In the genomic region with DNA sequence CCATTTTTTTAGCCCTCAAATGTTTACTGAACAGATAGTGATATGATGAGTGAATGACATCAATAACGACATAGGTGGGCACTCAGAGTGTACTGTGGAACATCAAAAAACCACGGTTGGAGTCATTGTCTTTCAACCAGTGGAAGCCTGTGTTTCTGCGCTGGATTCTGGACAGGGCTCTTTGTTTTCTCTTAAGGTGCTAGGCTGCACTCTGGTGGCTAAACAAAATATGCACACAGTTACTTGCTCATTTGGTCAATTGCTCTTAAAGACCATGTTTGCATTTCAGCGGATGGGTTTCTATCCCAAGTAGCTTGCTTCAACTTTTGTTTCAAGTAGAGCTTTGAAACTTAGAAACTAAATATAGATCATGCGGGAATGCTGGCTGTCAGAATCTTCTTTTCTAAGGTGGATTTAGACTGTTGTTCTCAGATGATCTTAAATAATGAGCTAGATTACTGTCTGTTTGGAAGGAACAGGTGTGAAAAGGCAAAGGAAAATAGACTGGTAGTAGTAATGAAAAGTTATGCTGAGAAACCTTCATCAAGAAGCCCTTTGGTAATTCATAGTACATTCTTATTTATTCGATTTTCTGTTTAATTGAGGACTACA, we compare ENCODE assay signal across 9 cellular contexts. TPM values are rescaled to one million over a fixed set of nuclear protein-coding genes. Genes with fewer than 3 reads are reported as not detected.
DNase-seq lines count a peak whose midpoint lies in the region; ATAC-seq, FAIRE-seq and TF ChIP-seq lines count a peak whose summit lies in the region.
"Had no signal": no experiment of that assay in that cellular context is flagged by ENCODE, and none has a peak within 500 bp of the region (broad histone marks: within the 10 kb centered on the region; RNA-seq: fewer than 3 reads in every experiment).

No MANE protein-coding gene starts in this region.

- H3K9me3 ChIP-seq in Karpas-422 (ENCODE audit: low read length) (no peaks in the 10 kb centered on the region), PC-3 (ENCODE audit: low read length) (no peaks in the 10 kb centered on the region)
- H3K9me3 ChIP-seq: BLaER1 treated with 17β-estradiol and CSF1 and Interleukin-3, amounts not matched to agents 10 nM and 100 nM had no signal

- H3K9me3 Mint-ChIP-seq in activated naive CD4-positive, alpha-beta T cell treated with anti-CD3 and anti-CD28 coated beads, Interleukin-2, amount 50 U/mL, for 72 hours = no peaks in the 10 kb centered on the region

- no peaks in the 10 kb centered on the region for H3F3A ChIP-seq in PC-3 (ENCODE audit: low read length, unreplicated experiment)

- no peaks in the 10 kb centered on the region for H3K36me3 Mint-ChIP-seq in activated naive CD4-positive, alpha-beta T cell treated with anti-CD3 and anti-CD28 coated beads, Interleukin-2, amount 50 U/mL, for 72 hours

- H3K79me2 ChIP-seq in Karpas-422 (ENCODE audit: low read length) (no peaks in the 10 kb centered on the region), PC-3 (ENCODE audit: low read length) (no peaks in the 10 kb centered on the region)

- peak; percentile 1 for DNase-seq in activated CD4-positive, CD25-positive, alpha-beta regulatory T cell treated with anti-CD3 and anti-CD28 coated beads, Interleukin-2, amount 50 U/mL, for 16 hours (ENCODE audit: low read depth, low spot score)
- DNase-seq in activated CD4-positive, CD25-positive, alpha-beta regulatory T cell treated with anti-CD3 and anti-CD28 coated beads, Interleukin-2, amount 50 U/mL, for 72 hours = no peak
- DNase-seq in H54 (ENCODE audit: insufficient read length, low spot score) (peak; percentile 34), Karpas-422 (peak; percentile 90), PC-3 (peak; percentile 87), head of caudate nucleus (peak in 28 of 42 donors; percentile 41 to 86 (median 68)), pulmonary artery endothelial cell (ENCODE audit: low read depth, low spot score) (peak; percentile 57)
- peak in 1 of 2 donors; percentile 30 for DNase-seq in activated naive CD4-positive, alpha-beta T cell treated with anti-CD3 and anti-CD28 coated beads, Interleukin-2, amount 50 U/mL, for 72 hours (ENCODE audit: low spot score in 2 of 2)

- H2AFZ ChIP-seq in Karpas-422 (ENCODE audit: low read length) (peak overlapping the region; percentile 32; the same call in 1 of the 2 replicates), PC-3 (ENCODE audit: low read length) (no peak overlapping the region)

- no peaks in the 10 kb centered on the region for H3K27me3 ChIP-seq in Karpas-422 (ENCODE audit: low read length)
- no peaks in the 10 kb centered on the region for H3K27me3 ChIP-seq in PC-3 (ENCODE audit: low read length)
- H3K27me3 ChIP-seq: BLaER1 treated with 17β-estradiol and CSF1 and Interleukin-3, amounts not matched to agents 10 nM and 100 nM had no signal

- peak; percentile 92 for ATAC-seq in PC-3
- peak; percentile 48 to 71 for ATAC-seq in activated naive CD4-positive, alpha-beta T cell treated with anti-CD3 and anti-CD28 coated beads, Interleukin-2, amount 50 U/mL, for 72 hours

- FAIRE-seq in H54 (lab: Jason Lieb, UNC) = peak; percentile 89

- H3K9me2 ChIP-seq in Karpas-422 (replicated peaks; ENCODE audit: insufficient read depth, low read length) = no peaks in the 10 kb centered on the region
- no peaks in the 10 kb centered on the region for H3K9me2 ChIP-seq in PC-3 (replicated peaks; ENCODE audit: low read length)

- TF ChIP-seq CTCF in PC-3 (conservative IDR thresholded peaks at IDR 0.05; ENCODE audit: low read depth, low read length) = peak; percentile 87

- no peak for TF ChIP-seq POLR2A in H54 (IDR thresholded peaks at IDR 0.05; ENCODE audit: low read depth, low read length)

- H3K9ac ChIP-seq in Karpas-422 (ENCODE audit: low read length) (no peak overlapping the region), PC-3 (ENCODE audit: low read length) (no peak overlapping the region)
- H3K9ac ChIP-seq: BLaER1 treated with 17β-estradiol and CSF1 and Interleukin-3, amounts not matched to agents 10 nM and 100 nM had no signal

- intact Hi-C loops in PC-3 (cut with micrococcal nuclease) = loop anchor here (1.0 to 5.0 kb wide), 5 partner anchors 346 to 1053 kb away; partner anchors contain the start of gene EPC2
- intact Hi-C loops in head of caudate nucleus (cut with DNase I) = no loop called here

- no TSS peak for BruUV-seq in PC-3 (replicated peaks; lab: Mats Ljungman, UMichigan)

- POLR2A ChIA-PET in PC-3 (lab: Charles Lee; ENCODE audit: unreplicated experiment) = interaction anchor here (0.5 kb wide), 1 partner anchor 127 kb away, joined by 6 read pairs; no protein-coding TSS in a partner anchor

- H3K36me3 ChIP-seq in Karpas-422 (ENCODE audit: insufficient read depth, low read length) (no peaks in the 10 kb centered on the region), PC-3 (ENCODE audit: low read depth, low read length) (no peaks in the 10 kb centered on the region)

- H3K4me1 ChIP-seq in Karpas-422 (ENCODE audit: low read length) (peaks cover 5% of the 10 kb centered on the region), PC-3 (ENCODE audit: insufficient read depth, low read length) (no peaks in the 10 kb centered on the region)

- H3K4me3 ChIP-seq in Karpas-422 (ENCODE audit: low read length) (no peak overlapping the region), PC-3 (ENCODE audit: low read length) (no peak overlapping the region)
- H3K4me3 ChIP-seq: BLaER1 treated with 17β-estradiol and CSF1 and Interleukin-3, amounts not matched to agents 10 nM and 100 nM had no signal

- H3K4me2 ChIP-seq in Karpas-422 (ENCODE audit: low read depth, low read length, poor library complexity, severe bottlenecking) (no peak overlapping the region), PC-3 (ENCODE audit: low read length) (no peak overlapping the region)
- H3K4me2 ChIP-seq: BLaER1 treated with 17β-estradiol and CSF1 and Interleukin-3, amounts not matched to agents 10 nM and 100 nM had no signal

- H4K20me1 ChIP-seq in Karpas-422 (ENCODE audit: insufficient read depth, low read depth, low read length) (no peaks in the 10 kb centered on the region), PC-3 (ENCODE audit: low read length) (no peaks in the 10 kb centered on the region)
- H4K20me1 ChIP-seq: BLaER1 treated with 17β-estradiol and CSF1 and Interleukin-3, amounts not matched to agents 10 nM and 100 nM had no signal

- CTCF ChIA-PET in PC-3 (lab: Charles Lee) = interaction anchor here (0.6 kb wide), 3 partner anchors 9 to 350 kb away, joined by 3 to 5 read pairs (median 4); no protein-coding TSS in a partner anchor

- no peak overlapping the region for H3K27ac Mint-ChIP-seq in activated naive CD4-positive, alpha-beta T cell treated with anti-CD3 and anti-CD28 coated beads, Interleukin-2, amount 50 U/mL, for 72 hours

- H3K27ac ChIP-seq in Karpas-422 (ENCODE audit: low read length) (no peak overlapping the region), PC-3 (ENCODE audit: low read length) (no peak overlapping the region)
- H3K27ac ChIP-seq: BLaER1 treated with 17β-estradiol and CSF1 and Interleukin-3, amounts not matched to agents 10 nM and 100 nM had no signal

RNA-seq across cellular contexts. Expression of gene LYPD6B, which starts 48.5 kb away (rescaled TPM):
- total RNA-seq in Karpas-422 (2014; rRNA removed; shearing (Covaris generic); ENCODE audit: low replicate concordance) = 0.43 and 0.75 TPM in 2 replicates
- 1.9 and 2.0 TPM in 2 replicates for total RNA-seq in PC-3 (2014; rRNA removed)
- not detected for total RNA-seq in activated naive CD4-positive, alpha-beta T cell treated with anti-CD3 and anti-CD28 coated beads, Interleukin-2, amount 50 U/mL, for 72 hours
- total RNA-seq in pulmonary artery endothelial cell = not detected in 2 replicates
